Comparison of ENCODE assay signal across 1 cellular context in genomic region chr7:100642534-100642907, GRCh38.
TF ChIP-seq lines count a peak whose summit lies in the region.

No MANE protein-coding gene starts in this region.

TF ChIP-seq in IMR-90, 13 proteins besides CTCF, POLR2A, EP300 and RAD21:
- no peak for TF ChIP-seq BHLHE40 (IDR thresholded peaks at IDR 0.05; ENCODE audit: low read depth, low read length)
- no peak for TF ChIP-seq RFX5 (IDR thresholded peaks at IDR 0.05; ENCODE audit: low read depth, low read length)
- no peak for TF ChIP-seq MAZ (IDR thresholded peaks at IDR 0.05; ENCODE audit: borderline replicate concordance, low read depth, low read length)
- TF ChIP-seq CEBPB (IDR thresholded peaks at IDR 0.05; ENCODE audit: low read depth, low read length): no peak
- no peak for TF ChIP-seq FOS (IDR thresholded peaks at IDR 0.05; ENCODE audit: low read depth, low read length)
- TF ChIP-seq, protein P1, sequence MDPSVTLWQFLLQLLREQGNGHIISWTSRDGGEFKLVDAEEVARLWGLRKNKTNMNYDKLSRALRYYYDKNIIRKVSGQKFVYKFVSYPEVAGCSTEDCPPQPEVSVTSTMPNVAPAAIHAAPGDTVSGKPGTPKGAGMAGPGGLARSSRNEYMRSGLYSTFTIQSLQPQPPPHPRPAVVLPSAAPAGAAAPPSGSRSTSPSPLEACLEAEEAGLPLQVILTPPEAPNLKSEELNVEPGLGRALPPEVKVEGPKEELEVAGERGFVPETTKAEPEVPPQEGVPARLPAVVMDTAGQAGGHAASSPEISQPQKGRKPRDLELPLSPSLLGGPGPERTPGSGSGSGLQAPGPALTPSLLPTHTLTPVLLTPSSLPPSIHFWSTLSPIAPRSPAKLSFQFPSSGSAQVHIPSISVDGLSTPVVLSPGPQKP (IDR thresholded peaks at IDR 0.05; ENCODE audit: borderline replicate concordance, low read depth, low read length): no peak
- TF ChIP-seq, protein P2, sequence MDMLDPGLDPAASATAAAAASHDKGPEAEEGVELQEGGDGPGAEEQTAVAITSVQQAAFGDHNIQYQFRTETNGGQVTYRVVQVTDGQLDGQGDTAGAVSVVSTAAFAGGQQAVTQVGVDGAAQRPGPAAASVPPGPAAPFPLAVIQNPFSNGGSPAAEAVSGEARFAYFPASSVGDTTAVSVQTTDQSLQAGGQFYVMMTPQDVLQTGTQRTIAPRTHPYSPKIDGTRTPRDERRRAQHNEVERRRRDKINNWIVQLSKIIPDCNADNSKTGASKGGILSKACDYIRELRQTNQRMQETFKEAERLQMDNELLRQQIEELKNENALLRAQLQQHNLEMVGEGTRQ (IDR thresholded peaks at IDR 0.05; ENCODE audit: low read depth, low read length): no peak
- no peak for TF ChIP-seq CHD1 (IDR thresholded peaks at IDR 0.05; ENCODE audit: low read depth, low read length)
- no peak for TF ChIP-seq RCOR1 (IDR thresholded peaks at IDR 0.05; ENCODE audit: insufficient replicate concordance, low read length)
- TF ChIP-seq NFE2L2 (IDR thresholded peaks at IDR 0.05; ENCODE audit: low read depth, low read length): no peak
- TF ChIP-seq MXI1 (IDR thresholded peaks at IDR 0.05; ENCODE audit: borderline replicate concordance, low read depth, low read length): no peak
- no peak for TF ChIP-seq MAFK (IDR thresholded peaks at IDR 0.05; ENCODE audit: low read depth, low read length)
